ENCODE assay signal across 1 cellular context in genomic region chr4:7073059-7073458, GRCh38.
TF ChIP-seq lines count a peak whose summit lies in the region.

No MANE protein-coding gene starts in this region.

TF ChIP-seq in HepG2, 621 proteins besides CTCF, POLR2A, EP300 and RAD21:
- TF ChIP-seq ZNF547 (CRISPR knock-in tag; IDR thresholded peaks at IDR 0.05) (no peak), ZNF724P (CRISPR knock-in tag; IDR thresholded peaks at IDR 0.05; ENCODE audit: borderline replicate concordance) (0 out of 2 replicates have a peak, but pooled peaks have one; percentile 34)
